9 cellular contexts compared by ENCODE assay signal in genomic region chr3:129942296-129942695, GRCh38. TPM values are rescaled to one million over a fixed set of nuclear protein-coding genes. Genes with fewer than 3 reads are reported as not detected.
DNase-seq lines count a peak whose midpoint lies in the region; ATAC-seq and TF ChIP-seq lines count a peak whose summit lies in the region.
"Had no signal": no experiment of that assay in that cellular context is flagged by ENCODE, and none has a peak within 500 bp of the region (broad histone marks: within the 10 kb centered on the region; RNA-seq: fewer than 3 reads in every experiment).

No MANE protein-coding gene starts in this region.

- H3K27me3 ChIP-seq in foreskin keratinocyte, result peaks cover 4% of the 10 kb centered on the region
- H3K27me3 ChIP-seq in neural progenitor cell, result no peaks in the 10 kb centered on the region

- no peaks in the 10 kb centered on the region for H3K79me2 ChIP-seq in neural progenitor cell (ENCODE audit: low read depth)

- H3K36me3 Mint-ChIP-seq in activated T-cell treated with anti-CD3 and anti-CD28 coated beads, Interleukin-2, amount 50 U/mL, for 4 hours (ENCODE audit: insufficient read depth), result no peaks in the 10 kb centered on the region
- no peaks in the 10 kb centered on the region for H3K36me3 Mint-ChIP-seq in neural progenitor cell
- H3K36me3 Mint-ChIP-seq: activated naive CD8-positive, alpha-beta T cell had no signal

- H2AFZ ChIP-seq in neural progenitor cell (replicated peaks), result peak overlapping the region; percentile 52

- H3K4me1 Mint-ChIP-seq in activated T-cell treated with anti-CD3 and anti-CD28 coated beads, Interleukin-2, amount 50 U/mL, for 4 hours (ENCODE audit: low read depth), result peaks cover 2% of the 10 kb centered on the region
- peaks cover 20% of the 10 kb centered on the region for H3K4me1 Mint-ChIP-seq in neural progenitor cell

- no peak overlapping the region for H3K4me3 ChIP-seq in neural progenitor cell

- peaks cover 7% of the 10 kb centered on the region for H3K27me3 Mint-ChIP-seq in activated T-cell treated with anti-CD3 and anti-CD28 coated beads, Interleukin-2, amount 50 U/mL, for 4 hours (ENCODE audit: low read depth)
- peaks cover 15% of the 10 kb centered on the region for H3K27me3 Mint-ChIP-seq in neural progenitor cell (ENCODE audit: insufficient read depth, low read depth)

- H3K9me3 ChIP-seq in neural progenitor cell (ENCODE audit: low read depth), result no peaks in the 10 kb centered on the region

- H4K20me1 ChIP-seq in neural progenitor cell (ENCODE audit: low read depth), result no peaks in the 10 kb centered on the region

- peak; percentile 72 for ATAC-seq in HG03159 (IDR thresholded peaks at IDR 0.05; ENCODE audit: unreplicated experiment)
- ATAC-seq in activated T-cell treated with anti-CD3 and anti-CD28 coated beads, Interleukin-2, amount 50 U/mL, for 4 hours, result peak; percentile 55 to 58
- ATAC-seq in foreskin keratinocyte, result peak; percentile 79
- ATAC-seq in GM18873 (IDR thresholded peaks at IDR 0.05; ENCODE audit: low FRiP score, unreplicated experiment), result no peak

- peak; percentile 72 for TF ChIP-seq CTCF in foreskin keratinocyte (conservative IDR thresholded peaks at IDR 0.05)
- TF ChIP-seq CTCF in neural progenitor cell (IDR thresholded peaks at IDR 0.05), result peak; percentile 90

- no peaks in the 10 kb centered on the region for H3K4me1 ChIP-seq in foreskin keratinocyte
- H3K4me1 ChIP-seq in neural progenitor cell, result peaks cover 7% of the 10 kb centered on the region

- H3K36me3 ChIP-seq in neural progenitor cell, result no peaks in the 10 kb centered on the region

- peak; percentile 90 for DNase-seq in DMS 273 (lab: John Stamatoyannopoulos, UW; ENCODE audit: unreplicated experiment)
- no peak for DNase-seq in DMS 273 treated with DMSO at 0.1 percent for 48 hours (lab: John Stamatoyannopoulos, UW)
- peak; percentile 47 for DNase-seq in NCI-H748 (lab: John Stamatoyannopoulos, UW; ENCODE audit: unreplicated experiment)
- DNase-seq in activated T-cell treated with anti-CD3 and anti-CD28 coated beads, Interleukin-2, amount 50 U/mL, for 4 hours, result peak; percentile 11
- DNase-seq in foreskin keratinocyte, result no peak
- peak; percentile 89 for DNase-seq in neural progenitor cell (ENCODE audit: low spot score)

- H3K27ac Mint-ChIP-seq in neural progenitor cell, result peak overlapping the region; percentile 88
- H3K27ac Mint-ChIP-seq: activated naive CD8-positive, alpha-beta T cell had no signal

- no peak overlapping the region for H3K4me3 Mint-ChIP-seq in activated T-cell treated with anti-CD3 and anti-CD28 coated beads, Interleukin-2, amount 50 U/mL, for 4 hours
- peak overlapping the region; percentile 25 for H3K4me3 Mint-ChIP-seq in neural progenitor cell
- H3K4me3 Mint-ChIP-seq: activated naive CD8-positive, alpha-beta T cell had no signal

- peaks cover 9% of the 10 kb centered on the region for H3F3A ChIP-seq in neural progenitor cell (ENCODE audit: low read depth)

- no peaks in the 10 kb centered on the region for H3K9me3 Mint-ChIP-seq in activated T-cell treated with anti-CD3 and anti-CD28 coated beads, Interleukin-2, amount 50 U/mL, for 4 hours
- peaks cover 5% of the 10 kb centered on the region for H3K9me3 Mint-ChIP-seq in neural progenitor cell

- no peak overlapping the region for H3K4me2 ChIP-seq in neural progenitor cell

- H3K27ac ChIP-seq in foreskin keratinocyte (no peak overlapping the region), neural progenitor cell (no peak overlapping the region)

- no peak overlapping the region for H3K9ac ChIP-seq in neural progenitor cell

RNA-seq across cellular contexts. Expression of gene TRH, which starts 32.2 kb away (rescaled TPM):
- total RNA-seq in activated T-cell treated with anti-CD3 and anti-CD28 coated beads, Interleukin-2, amount 50 U/mL, for 4 hours, result not detected
- total RNA-seq in foreskin keratinocyte (not detected in 2 replicates), neural progenitor cell (ENCODE audit: low replicate concordance) (0.19 TPM in 1 of 2 replicates, not detected in the other)
- polyA plus RNA-seq in foreskin keratinocyte, result not detected in 2 replicates

RNA-seq across cellular contexts. Expression of gene TMCC1, which starts 48.8 kb away (rescaled TPM):
- 10 to 100 TPM; 12.7 to 14.2 (median 14.1) TPM for total RNA-seq in activated T-cell treated with anti-CD3 and anti-CD28 coated beads, Interleukin-2, amount 50 U/mL, for 4 hours
- total RNA-seq in foreskin keratinocyte, result 23.1 and 26.5 TPM in 2 replicates
- 8.3 and 8.9 TPM in 2 replicates for polyA plus RNA-seq in foreskin keratinocyte
- 26.2 and 29.8 TPM in 2 replicates for total RNA-seq in neural progenitor cell (ENCODE audit: low replicate concordance)

Comparison
In these comparisons a context has a peak if more than half of its experiments do, and no peak if none do; other contexts are left out.
1. DNase-seq: peak in DMS 273 (single experiment), NCI-H748 (single experiment), activated T-cell treated with anti-CD3 and anti-CD28 coated beads, Interleukin-2, amount 50 U/mL, for 4 hours (single experiment) and neural progenitor cell (single experiment); none in DMS 273 treated with DMSO at 0.1 percent for 48 hours (single experiment) and foreskin keratinocyte (0 of 2).